Comparison of ENCODE assay signal across 8 cellular contexts in the genomic region with DNA sequence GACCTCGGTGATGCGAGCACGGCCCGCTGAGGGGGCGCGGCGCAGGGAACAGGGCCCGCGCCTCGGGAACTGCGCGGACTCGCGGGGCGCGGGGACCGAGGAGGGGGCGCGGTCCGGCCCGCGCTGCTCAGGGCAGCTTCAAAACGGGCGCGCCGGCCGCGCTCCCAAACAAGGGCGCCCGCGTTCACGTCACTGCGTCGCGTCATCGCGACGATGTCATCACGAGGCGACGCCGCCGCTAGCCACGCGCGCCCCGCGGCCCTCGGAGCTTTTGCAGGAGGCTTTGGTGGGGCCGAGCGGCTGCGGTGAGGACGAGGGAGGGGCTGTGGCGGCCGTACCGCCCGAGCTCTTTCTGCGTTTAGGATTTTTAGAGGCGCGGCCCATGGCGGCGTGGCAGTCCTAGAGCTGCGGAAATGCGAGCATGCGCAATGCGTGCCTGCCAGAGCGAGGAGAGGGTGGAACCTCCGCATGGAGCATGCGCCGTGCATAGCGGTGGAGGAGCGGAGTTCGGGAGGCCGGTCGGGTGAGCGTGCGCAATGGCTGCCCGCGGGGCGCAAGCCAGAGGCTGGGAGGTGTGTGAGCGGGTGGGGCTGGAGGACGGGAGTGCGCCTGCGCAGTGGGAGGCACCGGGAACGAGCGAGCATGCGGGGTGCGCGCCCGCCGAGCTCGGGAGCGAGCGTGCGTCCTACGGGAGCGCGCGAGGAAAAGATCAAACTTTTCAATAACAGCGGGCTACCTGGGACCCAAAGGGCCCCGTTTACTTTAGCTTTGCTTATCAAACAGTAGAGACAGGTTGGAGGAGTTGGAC. TPM values are rescaled to one million over a fixed set of nuclear protein-coding genes. Genes with fewer than 3 reads are reported as not detected.
DNase-seq lines count a peak whose midpoint lies in the region; ATAC-seq, FAIRE-seq and TF ChIP-seq lines count a peak whose summit lies in the region.

A gene with protein sequence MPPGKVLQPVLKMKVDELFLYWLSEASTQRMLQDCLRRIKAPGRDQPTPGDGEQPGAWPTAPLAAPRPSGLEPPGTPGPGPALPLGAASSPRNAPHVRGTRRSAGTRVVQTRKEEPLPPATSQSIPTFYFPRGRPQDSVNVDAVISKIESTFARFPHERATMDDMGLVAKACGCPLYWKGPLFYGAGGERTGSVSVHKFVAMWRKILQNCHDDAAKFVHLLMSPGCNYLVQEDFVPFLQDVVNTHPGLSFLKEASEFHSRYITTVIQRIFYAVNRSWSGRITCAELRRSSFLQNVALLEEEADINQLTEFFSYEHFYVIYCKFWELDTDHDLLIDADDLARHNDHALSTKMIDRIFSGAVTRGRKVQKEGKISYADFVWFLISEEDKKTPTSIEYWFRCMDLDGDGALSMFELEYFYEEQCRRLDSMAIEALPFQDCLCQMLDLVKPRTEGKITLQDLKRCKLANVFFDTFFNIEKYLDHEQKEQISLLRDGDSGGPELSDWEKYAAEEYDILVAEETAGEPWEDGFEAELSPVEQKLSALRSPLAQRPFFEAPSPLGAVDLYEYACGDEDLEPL (minus strand): TSS at position 140 of the 808 bp plus-strand sequence. CDS start 216 bp downstream, outside the sequence.

- peaks cover 8% of the 10 kb centered on the region; the same call in 1 of the 2 replicates for H3K36me3 ChIP-seq in ACC112 (ENCODE audit: insufficient read depth, low read length)
- H3K36me3 ChIP-seq in lower lobe of right lung = no peaks in the 10 kb centered on the region

- CTCF ChIA-PET in activated CD4-positive, alpha-beta T cell treated with anti-CD3 and anti-CD28 coated beads for 36 hours (lab: Charles Lee) = no interaction called here

- no peaks in the 10 kb centered on the region for H3K9me3 ChIP-seq in lower lobe of right lung

- H3K27me3 ChIP-seq in ACC112 (ENCODE audit: insufficient read depth, low read length) (no peaks in the 10 kb centered on the region), lower lobe of right lung (ENCODE audit: low read depth) (no peaks in the 10 kb centered on the region)

- H3K27ac Mint-ChIP-seq in activated CD4-positive, alpha-beta T cell treated with anti-CD3 and anti-CD28 coated beads for 36 hours = peak within 1 kb of the TSS; percentile 96

- H3K4me3 Mint-ChIP-seq in activated CD4-positive, alpha-beta T cell treated with anti-CD3 and anti-CD28 coated beads for 36 hours = peak within 1 kb of the TSS; percentile 88

- TF ChIP-seq CTCF in lower lobe of right lung (IDR thresholded peaks at IDR 0.05) = no peak

- H2AFZ ChIP-seq in ACC112 (ENCODE audit: low read length, unreplicated experiment) = peak within 1 kb of the TSS; percentile 99

- peaks cover 3% of the 10 kb centered on the region for H3K36me3 Mint-ChIP-seq in activated CD4-positive, alpha-beta T cell treated with anti-CD3 and anti-CD28 coated beads for 36 hours (ENCODE audit: low read depth)

- POLR2A ChIA-PET in activated CD4-positive, alpha-beta T cell treated with anti-CD3 and anti-CD28 coated beads for 36 hours (lab: Charles Lee) = no interaction called here

- H3K27ac ChIP-seq in ACC112 (ENCODE audit: low read depth, low read length) (peak within 1 kb of the TSS; percentile 98), lower lobe of right lung (peak within 1 kb of the TSS; percentile 97)

- H3K27me3 Mint-ChIP-seq in activated CD4-positive, alpha-beta T cell treated with anti-CD3 and anti-CD28 coated beads for 36 hours = no peaks in the 10 kb centered on the region

- H3K4me1 ChIP-seq in ACC112 (ENCODE audit: control insufficient read depth, insufficient read depth, low read length, unreplicated experiment) = no peaks in the 10 kb centered on the region
- H3K4me1 ChIP-seq in lower lobe of right lung = peaks cover 7% of the 10 kb centered on the region

- peaks cover 8% of the 10 kb centered on the region for H3K4me1 Mint-ChIP-seq in activated CD4-positive, alpha-beta T cell treated with anti-CD3 and anti-CD28 coated beads for 36 hours

- H3K9me3 Mint-ChIP-seq in activated CD4-positive, alpha-beta T cell treated with anti-CD3 and anti-CD28 coated beads for 36 hours (ENCODE audit: low read depth) = no peaks in the 10 kb centered on the region

- peak; percentile 98 for FAIRE-seq in GM19239 (lab: Jason Lieb, UNC)

- DNase-seq in GM19239 (ENCODE audit: insufficient read length, low spot score) = peak; percentile 100
- peak; percentile 99 for DNase-seq in activated CD4-positive, alpha-beta T cell treated with anti-CD3 and anti-CD28 coated beads for 36 hours
- DNase-seq in dermis microvascular lymphatic vessel endothelial cell (ENCODE audit: low read depth in 2 of 2) = peak; percentile 97 to 98
- DNase-seq in lower lobe of right lung = peak; percentile 99
- peak; percentile 95 to 98 (median 96) for DNase-seq in stimulated activated CD4-positive, alpha-beta T cell treated with anti-CD3 and anti-CD28 coated beads, TNF-alpha, amount 100 ng/mL, for 48 hours (ENCODE audit: low read depth in 3 of 3)
- DNase-seq in NCI-H82 treated with DMSO at 0.1 percent for 48 hours (lab: John Stamatoyannopoulos, UW; ENCODE audit: unreplicated experiment) = no peak

- ATAC-seq in HG03460 (IDR thresholded peaks at IDR 0.05; ENCODE audit: unreplicated experiment) (peak; percentile 92), lower lobe of right lung (peak; percentile 100)
- ATAC-seq in activated CD4-positive, alpha-beta T cell treated with anti-CD3 and anti-CD28 coated beads for 36 hours = peak; percentile 99

- intact Hi-C loops in activated CD4-positive, alpha-beta T cell treated with anti-CD3 and anti-CD28 coated beads for 36 hours (cut with DNase I, micrococcal nuclease) = loop anchor here (1.0 to 5.0 kb wide), 6 partner anchors 30 to 1150 kb away; a partner anchor contains a TSS
- intact Hi-C loops in lower lobe of right lung (cut with DNase I) = no loop called here

- peaks cover 24% of the 10 kb centered on the region for H3K79me2 ChIP-seq in ACC112 (ENCODE audit: control insufficient read depth, insufficient read depth, low read length, unreplicated experiment)

- H3K4me3 ChIP-seq in ACC112 (ENCODE audit: low read depth, low read length) = peak within 1 kb of the TSS; percentile 99
- H3K4me3 ChIP-seq in lower lobe of right lung = peak within 1 kb of the TSS; percentile 66

RNA-seq across cellular contexts. Expression of the gene that starts here (rescaled TPM):
- 10 to 100 TPM; 23.3 to 26.8 TPM for total RNA-seq in activated CD4-positive, alpha-beta T cell treated with anti-CD3 and anti-CD28 coated beads for 36 hours
- total RNA-seq in dermis microvascular lymphatic vessel endothelial cell (13.4 and 17.4 TPM in 2 replicates), lower lobe of right lung (11.2 TPM)
